ENCODE assay signal across 2 cellular contexts in the genomic region with DNA sequence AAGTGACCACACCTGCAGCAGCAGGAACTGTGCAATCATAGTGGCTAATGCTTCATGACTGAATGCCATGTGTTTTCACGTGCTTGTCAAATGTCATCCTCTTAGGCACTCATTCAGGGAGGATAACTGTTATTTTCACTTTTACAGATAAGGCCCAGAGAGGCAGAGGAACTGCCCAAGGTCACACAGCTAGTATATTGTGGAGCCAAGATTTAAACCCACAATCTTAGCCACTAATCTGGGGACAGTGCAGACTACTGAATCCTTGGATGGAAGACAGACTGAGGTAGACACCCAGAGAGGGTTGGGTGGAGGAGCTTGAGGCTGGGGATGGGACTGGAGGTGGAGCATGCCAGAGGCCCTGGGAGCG.
A peak's percentile ranks its signal among the peaks of the same experiment; 100 is the strongest.
TF ChIP-seq lines count a peak whose summit lies in the region.

No MANE protein-coding gene starts in this region.

TF ChIP-seq in HepG2, 621 proteins besides CTCF, POLR2A, EP300 and RAD21:
- TF ChIP-seq SMARCE1 (IDR thresholded peaks at IDR 0.05; ENCODE audit: borderline replicate concordance) = no peak
- peak; percentile 78; the same call in 1 of the 2 replicates for TF ChIP-seq ZNF768 (CRISPR knock-in tag; IDR thresholded peaks at IDR 0.05)

TF ChIP-seq in K562, 482 proteins besides CTCF, POLR2A, EP300 and RAD21:
- TF ChIP-seq BCOR (IDR thresholded peaks at IDR 0.05) (peak; percentile 84), SMARCA5 (IDR thresholded peaks at IDR 0.05) (0 out of 2 replicates have a peak, but pooled peaks have one; percentile 36), ZFP36 (IDR thresholded peaks at IDR 0.05; ENCODE audit: low read depth, low read length, partially characterized antibody) (peak; percentile 85), RBM25 (IDR thresholded peaks at IDR 0.05; ENCODE audit: low read depth, low read length, severe bottlenecking) (peak; percentile 66)
- TF ChIP-seq, protein P1, sequence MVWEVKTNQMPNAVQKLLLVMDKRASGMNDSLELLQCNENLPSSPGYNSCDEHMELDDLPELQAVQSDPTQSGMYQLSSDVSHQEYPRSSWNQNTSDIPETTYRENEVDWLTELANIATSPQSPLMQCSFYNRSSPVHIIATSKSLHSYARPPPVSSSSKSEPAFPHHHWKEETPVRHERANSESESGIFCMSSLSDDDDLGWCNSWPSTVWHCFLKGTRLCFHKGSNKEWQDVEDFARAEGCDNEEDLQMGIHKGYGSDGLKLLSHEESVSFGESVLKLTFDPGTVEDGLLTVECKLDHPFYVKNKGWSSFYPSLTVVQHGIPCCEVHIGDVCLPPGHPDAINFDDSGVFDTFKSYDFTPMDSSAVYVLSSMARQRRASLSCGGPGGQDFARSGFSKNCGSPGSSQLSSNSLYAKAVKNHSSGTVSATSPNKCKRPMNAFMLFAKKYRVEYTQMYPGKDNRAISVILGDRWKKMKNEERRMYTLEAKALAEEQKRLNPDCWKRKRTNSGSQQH (CRISPR knock-in tag; IDR thresholded peaks at IDR 0.05) = no peak
